Comparison of ENCODE assay signal across 8 cellular contexts in the genomic region with DNA sequence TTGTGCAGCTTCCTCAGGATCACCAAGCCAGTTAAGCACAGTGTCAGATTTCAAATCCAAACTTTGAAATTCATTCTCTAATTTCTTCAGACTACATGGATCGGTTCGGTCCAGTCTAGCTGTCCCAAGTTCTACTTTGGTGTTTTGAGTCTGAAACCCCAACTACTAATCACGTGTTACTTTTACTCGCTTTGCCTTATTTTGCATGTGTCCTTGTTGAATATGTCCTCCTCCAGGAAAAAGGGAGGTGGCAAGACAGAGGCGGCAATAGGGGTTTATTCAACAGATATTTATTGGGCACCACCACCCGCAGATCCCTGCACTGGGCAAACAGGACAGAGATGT. TPM values are rescaled to one million over a fixed set of nuclear protein-coding genes. Genes with fewer than 3 reads are reported as not detected.
DNase-seq lines count a peak whose midpoint lies in the region; ATAC-seq, FAIRE-seq and TF ChIP-seq lines count a peak whose summit lies in the region.

No MANE protein-coding gene starts in this region.

- H3K36me3 ChIP-seq in CD4-positive, CD25-positive, alpha-beta regulatory T cell (ENCODE audit: control insufficient read depth, insufficient read depth, low read length), result no peaks in the 10 kb centered on the region
- no peaks in the 10 kb centered on the region for H3K36me3 ChIP-seq in ectodermal cell (ENCODE audit: control insufficient read depth, insufficient read depth, low read length)
- no peaks in the 10 kb centered on the region for H3K36me3 ChIP-seq in small intestine (ENCODE audit: control insufficient read depth in 2 of 2, insufficient read depth in 2 of 2, low read length in 2 of 2)

- peaks cover 0 to 10% (median 4%) of the 10 kb centered on the region in 7 donors for H3K9me3 Mint-ChIP-seq in CD4-positive, CD25-positive, alpha-beta regulatory T cell
- H3K9me3 Mint-ChIP-seq in neural crest cell, result peaks cover 4% of the 10 kb centered on the region

- H3K4me1 Mint-ChIP-seq in CD4-positive, CD25-positive, alpha-beta regulatory T cell, result peaks cover 0 to 12% (median 6%) of the 10 kb centered on the region in 4 donors
- H3K4me1 Mint-ChIP-seq in neural crest cell, result peaks cover 26% of the 10 kb centered on the region

- no peak for TF ChIP-seq POLR2A in NB4 (IDR thresholded peaks at IDR 0.05; ENCODE audit: extremely low read depth, insufficient read length)

- H3K4me3 Mint-ChIP-seq in CD4-positive, CD25-positive, alpha-beta regulatory T cell, result peak overlapping the region; percentile 25 to 84 (median 47)
- H3K4me3 Mint-ChIP-seq in neural crest cell, result peak overlapping the region; percentile 83

- no peak for FAIRE-seq in small intestine (lab: Jason Lieb, UNC)

- no peaks in the 10 kb centered on the region for H3K36me3 Mint-ChIP-seq in CD4-positive, CD25-positive, alpha-beta regulatory T cell
- H3K36me3 Mint-ChIP-seq in neural crest cell (ENCODE audit: low read depth), result no peaks in the 10 kb centered on the region

- TF ChIP-seq CTCF in NB4 (IDR thresholded peaks at IDR 0.05; ENCODE audit: low read depth, low read length) (no peak), neural crest cell (conservative IDR thresholded peaks at IDR 0.05) (no peak)

- H3K27ac Mint-ChIP-seq in CD4-positive, CD25-positive, alpha-beta regulatory T cell, result no peak overlapping the region
- no peak overlapping the region for H3K27ac Mint-ChIP-seq in neural crest cell (ENCODE audit: unreplicated experiment)

- peaks cover 46% of the 10 kb centered on the region for H3K27me3 ChIP-seq in CD4-positive, CD25-positive, alpha-beta regulatory T cell (ENCODE audit: control insufficient read depth, insufficient read depth, low read length)
- peaks cover 80% of the 10 kb centered on the region for H3K27me3 ChIP-seq in ectodermal cell (ENCODE audit: control insufficient read depth, insufficient read depth, low read length, poor library complexity, severe bottlenecking)
- peaks cover 6 to 7% of the 10 kb centered on the region in 2 donors for H3K27me3 ChIP-seq in small intestine (ENCODE audit: control insufficient read depth in 2 of 2, insufficient read depth in 2 of 2, low read length in 2 of 2)

- peaks cover 11% of the 10 kb centered on the region for H3K4me1 ChIP-seq in CD4-positive, CD25-positive, alpha-beta regulatory T cell (ENCODE audit: control insufficient read depth, insufficient read depth, low read length, poor library complexity, severe bottlenecking)
- H3K4me1 ChIP-seq in ectodermal cell (ENCODE audit: control insufficient read depth, insufficient read depth, low read length) (peaks cover 25% of the 10 kb centered on the region), small intestine (ENCODE audit: control insufficient read depth in 2 of 2, insufficient read depth in 1 of 2, low read depth in 1 of 2, low read length in 1 of 2) (peaks cover 0 to 2% of the 10 kb centered on the region in 2 donors)

- H3K9me3 ChIP-seq in CD4-positive, CD25-positive, alpha-beta regulatory T cell (ENCODE audit: control insufficient read depth in 2 of 2, low read length in 2 of 2), result peaks cover 6 to 9% of the 10 kb centered on the region in 2 experiments
- H3K9me3 ChIP-seq in ectodermal cell (ENCODE audit: control insufficient read depth, low read length) (no peaks in the 10 kb centered on the region), small intestine (ENCODE audit: control insufficient read depth, low read depth) (no peaks in the 10 kb centered on the region)

- ATAC-seq in CD4-positive, CD25-positive, alpha-beta regulatory T cell (ENCODE audit: low read depth in 2 of 2), result no peak

- DNase-seq in CD4-positive, CD25-positive, alpha-beta regulatory T cell, result no peak
- DNase-seq in NB4 (ENCODE audit: low read depth) (no peak), neural crest cell (ENCODE audit: low read depth, low spot score) (no peak), NCI-H1417 (lab: John Stamatoyannopoulos, UW) (no peak), small intestine (no peak), A172 (ENCODE audit: low spot score) (no peak), Ammon's horn (ENCODE audit: low spot score) (no peak)

- H3K27me3 Mint-ChIP-seq in CD4-positive, CD25-positive, alpha-beta regulatory T cell, result peaks cover 76% of the 10 kb centered on the region
- H3K27me3 Mint-ChIP-seq in neural crest cell (ENCODE audit: low read depth), result peaks cover 93% of the 10 kb centered on the region

- H3K27ac ChIP-seq in CD4-positive, CD25-positive, alpha-beta regulatory T cell (ENCODE audit: insufficient read depth, low read length, poor library complexity, severe bottlenecking), result no peak overlapping the region
- H3K27ac ChIP-seq in ectodermal cell (ENCODE audit: insufficient read depth, low read depth, low read length, poor library complexity, severe bottlenecking), result no peak overlapping the region
- peak overlapping the region in 1 of 2 donors; percentile 32 for H3K27ac ChIP-seq in small intestine (ENCODE audit: low read depth in 1 of 2, low read length in 1 of 2)

- H3K4me3 ChIP-seq in CD4-positive, CD25-positive, alpha-beta regulatory T cell (ENCODE audit: low read depth, low read length), result no peak overlapping the region
- peak overlapping the region; percentile 54 for H3K4me3 ChIP-seq in NB4 (ENCODE audit: low read depth, low read length)
- peak overlapping the region; percentile 21 for H3K4me3 ChIP-seq in ectodermal cell (ENCODE audit: insufficient read depth, low read depth, low read length)
- H3K4me3 ChIP-seq in small intestine (ENCODE audit: low read depth in 1 of 2, low read length in 2 of 2), result no peak overlapping the region

- 10 to 11% methylated on average over 6 of the region's 6 CpGs for WGBS in ectodermal cell, 2 experiments
- 3 to 8% (median 3%) methylated on average over 6 of the region's 6 CpGs for WGBS in small intestine, 3 donors

RNA-seq across cellular contexts. Expression of a gene that starts 0.5 kb away (rescaled TPM):
- 0.25 TPM for total RNA-seq in CD4-positive, CD25-positive, alpha-beta regulatory T cell
- polyA plus RNA-seq in CD4-positive, CD25-positive, alpha-beta regulatory T cell, result under 1 TPM in 3 of 4 donors, not detected in 1; 0.06 to 0.14 (median 0.06) TPM
- polyA plus RNA-seq in ectodermal cell (2013, experiment 1 of 4), result 3.8 TPM
- 1.6 TPM for polyA plus RNA-seq in ectodermal cell (2013, experiment 2 of 4)
- 1.7 TPM for polyA plus RNA-seq in ectodermal cell (2013, experiment 3 of 4)
- 1.9 TPM for polyA plus RNA-seq in ectodermal cell (2013, experiment 4 of 4)
- 0.82 and 1.2 TPM in 2 replicates for total RNA-seq in neural crest cell
- polyA plus RNA-seq in small intestine, result under 1 TPM in 2 of 3 donors, not detected in 1; 0.48 to 0.54 TPM
- 6.0 and 6.6 TPM in 2 replicates for total RNA-seq in A172 (2014; rRNA removed; shearing (Covaris generic))

RNA-seq across cellular contexts. Expression of a gene that starts 39.1 kb away (rescaled TPM):
- total RNA-seq in CD4-positive, CD25-positive, alpha-beta regulatory T cell, result 14.6 TPM
- polyA plus RNA-seq in CD4-positive, CD25-positive, alpha-beta regulatory T cell, result 10 to 100 TPM; 14.5 to 26.3 (median 21.2) TPM
- 19.8 TPM for polyA plus RNA-seq in ectodermal cell (2013, experiment 1 of 4)
- polyA plus RNA-seq in ectodermal cell (2013, experiment 2 of 4), result 22.4 TPM
- polyA plus RNA-seq in ectodermal cell (2013, experiment 3 of 4), result 13.3 TPM
- 15.0 TPM for polyA plus RNA-seq in ectodermal cell (2013, experiment 4 of 4)
- total RNA-seq in neural crest cell, result 20.7 and 22.4 TPM in 2 replicates
- 1 to 10 TPM; 8.3 to 9.6 (median 8.9) TPM for polyA plus RNA-seq in small intestine
- 15.4 and 15.8 TPM in 2 replicates for total RNA-seq in A172 (2014; rRNA removed; shearing (Covaris generic))

Comparison
In these comparisons a context has a peak if more than half of its experiments do, and no peak if none do; other contexts are left out.
1. H3K4me3 ChIP-seq: peak in NB4 (single experiment) and ectodermal cell (single experiment); none in CD4-positive, CD25-positive, alpha-beta regulatory T cell (single experiment) and small intestine (0 of 2).